Comparison of ENCODE assay signal across 8 cellular contexts in the genomic region with DNA sequence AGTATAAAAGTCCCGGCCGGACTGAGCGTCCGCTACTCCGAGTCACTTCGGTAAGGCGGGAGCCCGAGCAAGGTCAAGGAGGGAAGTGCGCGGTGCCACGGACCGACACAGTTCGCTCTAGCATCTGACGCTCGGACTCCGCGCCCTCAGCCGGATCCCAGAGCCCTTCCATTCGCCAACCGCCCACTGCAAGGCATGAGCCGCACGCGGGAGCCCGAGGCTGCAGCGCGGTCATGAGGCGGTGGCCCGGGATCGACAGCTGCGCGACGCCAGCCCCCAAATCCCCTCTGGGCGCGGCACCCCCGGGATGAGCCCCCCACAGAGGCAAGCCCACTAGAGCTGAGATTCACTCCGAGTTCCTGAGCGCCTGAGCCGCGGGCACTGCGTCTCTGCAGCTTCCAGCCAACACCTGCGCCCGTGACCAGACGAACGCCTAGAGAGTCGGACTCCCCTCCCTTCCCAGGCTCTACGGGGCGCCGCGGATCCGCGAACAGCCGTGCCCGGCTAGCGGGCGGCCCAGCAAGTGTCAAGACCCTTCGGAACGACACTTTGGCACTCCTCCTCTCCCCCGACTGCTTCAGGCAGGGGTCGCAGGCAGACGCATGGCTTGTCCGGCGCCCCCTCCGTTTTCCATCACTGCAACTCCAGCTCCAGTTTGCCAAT. TPM values are rescaled to one million over a fixed set of nuclear protein-coding genes. Genes with fewer than 3 reads are reported as not detected.
DNase-seq lines count a peak whose midpoint lies in the region; ATAC-seq and FAIRE-seq lines count a peak whose summit lies in the region.

No MANE protein-coding gene starts in this region.

- H3K27me3 ChIP-seq in neuron (ENCODE audit: insufficient read depth, low read length) = peaks cover 70% of the 10 kb centered on the region

- peaks cover 7% of the 10 kb centered on the region for H3K36me3 Mint-ChIP-seq in activated T-helper 17 cell treated with anti-CD3 and anti-CD28 coated beads, Interleukin-2, amount 50 U/mL, for 72 hours (ENCODE audit: low read depth)

- DNase-seq in Caki2 (ENCODE audit: low read depth) (peak; percentile 89), NCI-H1092 (lab: John Stamatoyannopoulos, UW) (peak; percentile 23), frontal cortex (ENCODE audit: low spot score in 2 of 2) (peak; percentile 37 to 48), OCI-M1 (lab: John Stamatoyannopoulos, UW) (no peak)

- in situ Hi-C loops in Caki2 (cut with HindIII; ENCODE audit: low pct_unique_long_range_greater_than_20kb, low sequenced_read_pairs) = no loop called here

- no peaks in the 10 kb centered on the region for H3K36me3 ChIP-seq in neuron (ENCODE audit: insufficient read depth, low read length)

- FAIRE-seq in frontal cortex (lab: Jason Lieb, UNC) = no peak

- no peaks in the 10 kb centered on the region for H3K9me3 ChIP-seq in neuron (ENCODE audit: low read length)

- peak; percentile 54 for ATAC-seq in activated T-helper 17 cell treated with anti-CD3 and anti-CD28 coated beads, Interleukin-2, amount 50 U/mL, for 72 hours (replicated peaks)
- ATAC-seq in HG03457 (IDR thresholded peaks at IDR 0.05; ENCODE audit: unreplicated experiment) (no peak), GM18498 (IDR thresholded peaks at IDR 0.05; ENCODE audit: unreplicated experiment) (no peak)

- H3K4me1 Mint-ChIP-seq in activated T-helper 17 cell treated with anti-CD3 and anti-CD28 coated beads, Interleukin-2, amount 50 U/mL, for 72 hours = peaks cover 5% of the 10 kb centered on the region

- H3K4me3 Mint-ChIP-seq in activated T-helper 17 cell treated with anti-CD3 and anti-CD28 coated beads, Interleukin-2, amount 50 U/mL, for 72 hours = peak overlapping the region; percentile 74

- H3K9me3 Mint-ChIP-seq in activated T-helper 17 cell treated with anti-CD3 and anti-CD28 coated beads, Interleukin-2, amount 50 U/mL, for 72 hours = no peaks in the 10 kb centered on the region

- peaks cover 10% of the 10 kb centered on the region for H3K4me1 ChIP-seq in neuron (ENCODE audit: insufficient read depth, low read length)

- no peak overlapping the region for H3K27ac Mint-ChIP-seq in activated T-helper 17 cell treated with anti-CD3 and anti-CD28 coated beads, Interleukin-2, amount 50 U/mL, for 72 hours

- H3K27me3 Mint-ChIP-seq in activated T-helper 17 cell treated with anti-CD3 and anti-CD28 coated beads, Interleukin-2, amount 50 U/mL, for 72 hours = peaks cover 33% of the 10 kb centered on the region

- H2AFZ ChIP-seq in neuron (ENCODE audit: low read depth, low read length) = peak overlapping the region; percentile 64

- peak overlapping the region; percentile 42 for H3K4me3 ChIP-seq in neuron (ENCODE audit: low read length)

RNA-seq across cellular contexts. Expression of a gene that starts 0.7 kb away (rescaled TPM):
- 7.0 and 7.7 TPM in 2 replicates for total RNA-seq in Caki2 (2014; rRNA removed; shearing (Covaris generic); ENCODE audit: low replicate concordance)
- under 1 TPM; 0.09 to 0.34 TPM for total RNA-seq in activated T-helper 17 cell treated with anti-CD3 and anti-CD28 coated beads, Interleukin-2, amount 50 U/mL, for 72 hours
- 1.6 TPM for total RNA-seq in frontal cortex
